ENCODE assay signal across 11 cellular contexts in genomic region chr7:1810961-1811849, GRCh38.
DNase-seq lines count a peak whose midpoint lies in the region; ATAC-seq, FAIRE-seq and TF ChIP-seq lines count a peak whose summit lies in the region.
"Had no signal": no experiment of that assay in that cellular context is flagged by ENCODE, and none has a peak within 500 bp of the region (broad histone marks: within the 10 kb centered on the region; RNA-seq: fewer than 3 reads in every experiment).

No MANE protein-coding gene starts in this region.

- TF ChIP-seq CTCF in bronchial epithelial cell (IDR thresholded peaks at IDR 0.05; ENCODE audit: insufficient read depth, low read length, severe bottlenecking) (no peak), GM10266 (IDR thresholded peaks at IDR 0.05; ENCODE audit: control insufficient read depth, insufficient read depth, low read depth, missing control alignments) (no peak)

- no peaks in the 10 kb centered on the region for H3K27me3 ChIP-seq in bronchial epithelial cell (ENCODE audit: control insufficient read depth, insufficient read depth, low read length)
- H3K27me3 ChIP-seq: BE2C had no signal

- ATAC-seq in GM18868 (IDR thresholded peaks at IDR 0.05; ENCODE audit: unreplicated experiment): no peak
- ATAC-seq in activated naive CD4-positive, alpha-beta T cell treated with anti-CD3 and anti-CD28 coated beads, Interleukin-2, amount 50 U/mL, for 72 hours: no peak
- no peak for ATAC-seq in GM21390 (IDR thresholded peaks at IDR 0.05; ENCODE audit: unreplicated experiment)

- DNase-seq in AG08396 (ENCODE audit: low spot score) (peak; percentile 30), HTR-8/SVneo (ENCODE audit: insufficient read length, low spot score) (no peak), bronchial epithelial cell (ENCODE audit: low read depth) (no peak), mesenteric fat pad (ENCODE audit: low spot score) (peak; percentile 59), GM10266 (ENCODE audit: extremely low spot score) (no peak)
- no peak for DNase-seq in activated naive CD4-positive, alpha-beta T cell treated with anti-CD3 and anti-CD28 coated beads, Interleukin-2, amount 50 U/mL, for 72 hours (ENCODE audit: low spot score in 2 of 2)
- DNase-seq: BE2C, NCI-H774 had no signal

- H3K9me3 Mint-ChIP-seq in activated naive CD4-positive, alpha-beta T cell treated with anti-CD3 and anti-CD28 coated beads, Interleukin-2, amount 50 U/mL, for 72 hours: no peaks in the 10 kb centered on the region

- H3K36me3 ChIP-seq in bronchial epithelial cell (ENCODE audit: control insufficient read depth, insufficient read depth, low read length): no peaks in the 10 kb centered on the region
- H3K36me3 ChIP-seq: BE2C had no signal

- FAIRE-seq in HTR-8/SVneo (lab: Jason Lieb, UNC) (peak; percentile 99), bronchial epithelial cell (lab: Jason Lieb, UNC) (peak; percentile 98)

- H3K4me3 ChIP-seq in bronchial epithelial cell (ENCODE audit: low read depth, low read length): no peak overlapping the region
- H3K4me3 ChIP-seq: lung had no signal

- H3K27ac Mint-ChIP-seq in activated naive CD4-positive, alpha-beta T cell treated with anti-CD3 and anti-CD28 coated beads, Interleukin-2, amount 50 U/mL, for 72 hours: no peak overlapping the region

- H3K36me3 Mint-ChIP-seq in activated naive CD4-positive, alpha-beta T cell treated with anti-CD3 and anti-CD28 coated beads, Interleukin-2, amount 50 U/mL, for 72 hours: no peaks in the 10 kb centered on the region

Comparison
In these comparisons a context has a peak if more than half of its experiments do, and no peak if none do; other contexts are left out.
1. DNase-seq: peak in AG08396 (single experiment) and mesenteric fat pad (single experiment); none in HTR-8/SVneo (single experiment), bronchial epithelial cell (single experiment), GM10266 (single experiment) and activated naive CD4-positive, alpha-beta T cell treated with anti-CD3 and anti-CD28 coated beads, Interleukin-2, amount 50 U/mL, for 72 hours (0 of 2).